1 cellular context compared by ENCODE assay signal in the genomic region with DNA sequence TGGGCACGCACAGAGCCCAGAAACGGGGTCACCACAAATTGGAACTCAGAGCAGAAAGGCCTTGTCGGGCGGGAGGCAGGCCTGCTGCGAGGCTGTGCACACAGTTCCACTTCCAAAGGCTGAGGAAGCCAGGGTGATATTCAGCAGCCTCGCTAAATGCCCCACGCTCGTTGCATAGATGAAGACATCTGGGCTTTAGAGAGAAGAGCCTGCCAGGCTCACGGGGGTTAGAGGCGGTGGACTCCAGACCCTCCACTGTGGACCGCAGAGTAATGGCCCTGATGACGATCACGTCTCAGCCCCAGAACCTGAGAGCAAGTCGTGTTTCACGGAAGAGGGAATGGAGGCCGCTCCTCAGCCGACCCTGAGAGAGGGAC.
TF ChIP-seq lines count a peak whose summit lies in the region.

No MANE protein-coding gene starts in this region.

TF ChIP-seq in HepG2, 621 proteins besides CTCF, POLR2A, EP300 and RAD21 (continued from another document):
- no peak for TF ChIP-seq NFAT5 (CRISPR knock-in tag; IDR thresholded peaks at IDR 0.05)
- no peak for TF ChIP-seq NFKB2 (CRISPR knock-in tag; IDR thresholded peaks at IDR 0.05; ENCODE audit: borderline replicate concordance)
- no peak for TF ChIP-seq ZNF44 (CRISPR knock-in tag; IDR thresholded peaks at IDR 0.05)
- no peak for TF ChIP-seq SALL1 (CRISPR knock-in tag; IDR thresholded peaks at IDR 0.05)
- TF ChIP-seq KLF16 (CRISPR knock-in tag; IDR thresholded peaks at IDR 0.05): no peak
TF ChIP-seq in HepG2: peak in this region for 0.
